Comparison of ENCODE assay signal across 18 cellular contexts in the genomic region with DNA sequence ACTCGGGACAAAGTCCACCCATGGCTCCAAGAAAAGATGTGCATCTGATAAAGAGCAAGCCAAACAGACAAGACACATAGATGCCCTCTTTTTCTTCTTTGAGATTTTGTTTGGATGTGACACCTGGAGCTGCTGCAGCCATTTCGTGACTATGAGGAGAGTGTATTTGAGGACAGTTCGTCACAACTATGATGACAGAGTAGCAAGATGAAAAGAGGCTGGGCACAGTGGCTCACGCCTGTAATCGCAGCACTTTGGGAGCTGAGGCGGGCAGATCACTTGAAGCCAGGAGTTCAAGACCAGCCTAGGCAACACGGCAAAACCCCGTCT. TPM values are rescaled to one million over a fixed set of nuclear protein-coding genes. Genes with fewer than 3 reads are reported as not detected.
A peak's percentile ranks its signal among the peaks of the same experiment; 100 is the strongest.
DNase-seq lines count a peak whose midpoint lies in the region; ATAC-seq, FAIRE-seq and TF ChIP-seq lines count a peak whose summit lies in the region.
"Had no signal": no experiment of that assay in that cellular context is flagged by ENCODE, and none has a peak within 500 bp of the region (broad histone marks: within the 10 kb centered on the region; RNA-seq: fewer than 3 reads in every experiment).

No MANE protein-coding gene starts in this region.

- no peaks in the 10 kb centered on the region for H3K36me3 Mint-ChIP-seq in immature natural killer cell
- peaks cover 5 to 23% (median 6%) of the 10 kb centered on the region in 3 donors for H3K36me3 Mint-ChIP-seq in CD8-positive, alpha-beta memory T cell

- H3K4me1 Mint-ChIP-seq in immature natural killer cell: peaks cover 15 to 17% of the 10 kb centered on the region in 2 donors
- H3K4me1 Mint-ChIP-seq in CD8-positive, alpha-beta memory T cell: peaks cover 5 to 21% (median 12%) of the 10 kb centered on the region in 3 donors

- H3K4me3 ChIP-seq in RWPE2 (ENCODE audit: severe bottlenecking): no peak overlapping the region
- H3K4me3 ChIP-seq in stomach: no peak overlapping the region
- no peak overlapping the region for H3K4me3 ChIP-seq in CD8-positive, alpha-beta memory T cell (ENCODE audit: low read length)

- H3K4me1 ChIP-seq in RWPE2 (ENCODE audit: insufficient read depth, poor library complexity, severe bottlenecking) (peaks cover 20% of the 10 kb centered on the region), stomach (peaks cover 28 to 61% (median 40%) of the 10 kb centered on the region in 4 donors)
- no peaks in the 10 kb centered on the region for H3K4me1 ChIP-seq in CD8-positive, alpha-beta memory T cell (ENCODE audit: insufficient read depth, low read length)

- POLR2A ChIA-PET in CD8-positive, alpha-beta memory T cell (lab: Charles Lee): no interaction called here

- intact Hi-C loops in stomach (cut with DNase I; ENCODE audit: low total_unique reads): no loop called here

- peaks cover 8% of the 10 kb centered on the region for H3K36me3 ChIP-seq in RWPE2 (ENCODE audit: low read depth)
- H3K36me3 ChIP-seq in stomach: peaks cover 3 to 22% (median 16%) of the 10 kb centered on the region in 4 donors
- H3K36me3 ChIP-seq in CD8-positive, alpha-beta memory T cell (ENCODE audit: insufficient read depth, low read length): no peaks in the 10 kb centered on the region

- peak overlapping the region; percentile 6 to 91 (median 83) for H3K27ac Mint-ChIP-seq in immature natural killer cell
- peak overlapping the region in 1 of 8 donors; percentile 20 for H3K27ac Mint-ChIP-seq in CD8-positive, alpha-beta memory T cell
- H3K27ac Mint-ChIP-seq: activated naive CD4-positive, alpha-beta T cell treated with anti-CD3 and anti-CD28 coated beads, Interleukin-2, amount 50 U/mL, for 72 hours had no signal

- H3K4me3 Mint-ChIP-seq in immature natural killer cell: peak overlapping the region in 1 of 5 donors; percentile 70
- peak overlapping the region in 1 of 7 donors; percentile 24 for H3K4me3 Mint-ChIP-seq in CD8-positive, alpha-beta memory T cell
- H3K4me3 Mint-ChIP-seq: activated T-cell treated with anti-CD3 and anti-CD28 coated beads, Interleukin-2, amount 50 U/mL, for 4 hours; endodermal cell; naive thymus-derived CD8-positive, alpha-beta T cell had no signal

- no peaks in the 10 kb centered on the region for H3K9me3 ChIP-seq in RWPE2 (ENCODE audit: severe bottlenecking)
- no peaks in the 10 kb centered on the region for H3K9me3 ChIP-seq in stomach
- no peaks in the 10 kb centered on the region for H3K9me3 ChIP-seq in CD8-positive, alpha-beta memory T cell (ENCODE audit: low read length)
- H3K9me3 ChIP-seq: SK-N-SH had no signal

- peak overlapping the region; percentile 58 for H3K27ac ChIP-seq in RWPE2 (ENCODE audit: poor library complexity, severe bottlenecking)
- H3K27ac ChIP-seq in stomach: peak overlapping the region; percentile 73 to 84 (median 75)
- no peak overlapping the region for H3K27ac ChIP-seq in CD8-positive, alpha-beta memory T cell (ENCODE audit: low read depth, low read length)

- H3K27me3 ChIP-seq in RWPE2 (ENCODE audit: insufficient read depth, poor library complexity, severe bottlenecking) (no peaks in the 10 kb centered on the region), stomach (no peaks in the 10 kb centered on the region)
- H3K27me3 ChIP-seq in CD8-positive, alpha-beta memory T cell (ENCODE audit: insufficient read depth, low read length, poor library complexity, severe bottlenecking): no peaks in the 10 kb centered on the region
- H3K27me3 ChIP-seq: foreskin keratinocyte had no signal

- DNase-seq in GM12892 (ENCODE audit: insufficient read length) (no peak), RWPE2 (ENCODE audit: low spot score) (no peak), immature natural killer cell (no peak), stomach (no peak), iPS-NIHi7 (ENCODE audit: extremely low spot score) (no peak)
- no peak for DNase-seq in activated CD4-positive, alpha-beta T cell treated with anti-CD3 and anti-CD28 coated beads for 48 hours
- DNase-seq in CD8-positive, alpha-beta memory T cell: no peak
- DNase-seq: activated T-cell treated with anti-CD3 and anti-CD28 coated beads, Interleukin-2, amount 50 U/mL, for 4 hours; CD4-positive, CD25-positive, alpha-beta regulatory T cell; DND-41; endodermal cell; foreskin keratinocyte; naive thymus-derived CD8-positive, alpha-beta T cell; NCI-H2081; NCI-H524; SK-N-SH had no signal

- CTCF ChIA-PET in CD8-positive, alpha-beta memory T cell (lab: Charles Lee): no interaction called here

- FAIRE-seq in GM12892 (lab: Jason Lieb, UNC): no peak
- FAIRE-seq: bronchial epithelial cell had no signal

- ATAC-seq in RWPE2 (ENCODE audit: low read depth): no peak
- ATAC-seq: activated naive CD4-positive, alpha-beta T cell treated with anti-CD3 and anti-CD28 coated beads, Interleukin-2, amount 50 U/mL, for 72 hours; activated T-cell treated with anti-CD3 and anti-CD28 coated beads, Interleukin-2, amount 50 U/mL, for 4 hours; naive thymus-derived CD8-positive, alpha-beta T cell had no signal

- TF ChIP-seq POLR2A in GM12892 (IDR thresholded peaks at IDR 0.05; ENCODE audit: low read depth, low read length) (peak; percentile 0; the same call in 1 of the 2 replicates), stomach (IDR thresholded peaks at IDR 0.05) (no peak)

- H3K27me3 Mint-ChIP-seq in immature natural killer cell (ENCODE audit: low read depth in 3 of 3): peaks cover 4 to 11% (median 7%) of the 10 kb centered on the region in 3 donors
- peaks cover 12 to 23% of the 10 kb centered on the region in 2 donors for H3K27me3 Mint-ChIP-seq in CD8-positive, alpha-beta memory T cell
- H3K27me3 Mint-ChIP-seq: CD4-positive, CD25-positive, alpha-beta regulatory T cell had no signal

- 74 to 92% (median 85%) methylated on average over 8 of the region's 8 CpGs for WGBS in stomach, 5 donors

- no peak for TF ChIP-seq EP300 in stomach (IDR thresholded peaks at IDR 0.05)

- H3K9me3 Mint-ChIP-seq in immature natural killer cell: no peaks in the 10 kb centered on the region
- peaks cover 0 to 2% (median 0%) of the 10 kb centered on the region in 5 donors for H3K9me3 Mint-ChIP-seq in CD8-positive, alpha-beta memory T cell
- H3K9me3 Mint-ChIP-seq: naive thymus-derived CD8-positive, alpha-beta T cell had no signal

- no peak for TF ChIP-seq CTCF in RWPE2 (IDR thresholded peaks at IDR 0.05; ENCODE audit: poor library complexity, severe bottlenecking)
- no peak for TF ChIP-seq CTCF in stomach (IDR thresholded peaks at IDR 0.05)

RNA-seq across cellular contexts. Expression of a gene that starts 21.5 kb away (rescaled TPM):
- 265 TPM for polyA plus RNA-seq in GM12892 (2012; ENCODE audit: missing spikeins)
- 1 to 10 TPM; 1.7 to 7.4 (median 2.9) TPM for polyA plus RNA-seq in immature natural killer cell
- total RNA-seq in stomach: 100 to 1,000 TPM in 2 of 5 donors, 10 to 100 TPM in 2, 1 to 10 TPM in 1; 8.2 to 142 (median 56.4) TPM
- polyA plus RNA-seq in stomach: 10 to 100 TPM; 35.0 to 62.9 (median 43.7) TPM
- 1 to 10 TPM; 6.0 to 7.0 TPM for total RNA-seq in CD8-positive, alpha-beta memory T cell
- 7.0 TPM for polyA plus RNA-seq in CD8-positive, alpha-beta memory T cell
